Comparison of ENCODE assay signal across 12 cellular contexts in the genomic region with DNA sequence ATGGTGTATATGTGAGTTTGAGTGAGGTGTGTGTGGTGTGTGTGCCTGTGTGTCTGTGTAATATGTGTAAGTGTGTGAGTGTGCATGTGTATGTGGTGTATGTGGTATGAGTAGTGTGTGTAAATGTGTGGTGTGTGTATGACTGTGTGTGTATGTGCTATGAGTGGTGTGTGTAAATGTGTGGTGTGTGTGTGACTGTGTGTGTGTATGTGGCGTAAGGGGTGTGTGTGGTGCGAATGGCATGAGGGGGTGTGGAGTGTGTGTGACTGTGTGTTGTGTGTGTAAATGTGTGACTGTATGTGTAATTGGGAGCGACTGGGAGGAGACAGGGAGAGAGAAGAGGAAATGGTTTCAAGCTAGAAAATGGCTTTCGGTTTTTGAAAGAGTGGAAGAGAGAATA. TPM values are rescaled to one million over a fixed set of nuclear protein-coding genes. Genes with fewer than 3 reads are reported as not detected.
DNase-seq lines count a peak whose midpoint lies in the region; ATAC-seq and TF ChIP-seq lines count a peak whose summit lies in the region.
"Had no signal": no experiment of that assay in that cellular context is flagged by ENCODE, and none has a peak within 500 bp of the region (broad histone marks: within the 10 kb centered on the region; RNA-seq: fewer than 3 reads in every experiment).

No MANE protein-coding gene starts in this region.

- TF ChIP-seq CTCF in natural killer cell (IDR thresholded peaks at IDR 0.05) (no peak), WTC11 (IDR thresholded peaks at IDR 0.05) (no peak), vagina (IDR thresholded peaks at IDR 0.05) (no peak)

- H3K9me3 ChIP-seq in vagina, result no peaks in the 10 kb centered on the region

- CTCF ChIA-PET in WTC11 (lab: Charles Lee), result interaction anchor here (1.0 to 7.4 kb wide), 8 partner anchors 10 to 289 kb away, joined by 3 to 177 read pairs (median 6); a partner anchor contains a TSS

- no peak for DNase-seq in natural killer cell treated with Interleukin-12 subunit alpha and Interleukin-12 subunit beta and Interleukin-15 and Interleukin-18, amount 100 ng/mL, for 72 hours (ENCODE audit: low spot score)
- DNase-seq in natural killer cell (no peak), WTC11 (ENCODE audit: low spot score) (no peak), memory B cell (ENCODE audit: low spot score in 2 of 2) (no peak), vagina (ENCODE audit: extremely low spot score in 2 of 2) (no peak), NCI-H2029 treated with DMSO at 0.1 percent for 48 hours (lab: John Stamatoyannopoulos, UW) (no peak), GM19240 (ENCODE audit: insufficient read length, low spot score) (no peak)
- DNase-seq: H7; stimulated activated naive CD4-positive, alpha-beta T cell had no signal

- H3K4me3 ChIP-seq in vagina, result no peak overlapping the region

- ATAC-seq in natural killer cell treated with Interleukin-12 subunit alpha and Interleukin-12 subunit beta and Interleukin-15 and Interleukin-18, amount 100 ng/mL, for 72 hours, result peak in 1 of 2 donors; percentile 37
- ATAC-seq in natural killer cell (no peak), WTC11 (no peak), memory B cell (ENCODE audit: low read depth) (no peak), GM21367 (IDR thresholded peaks at IDR 0.05; ENCODE audit: unreplicated experiment) (no peak)

- TF ChIP-seq POLR2A in vagina (IDR thresholded peaks at IDR 0.05), result no peak

- no peaks in the 10 kb centered on the region for H3K4me1 ChIP-seq in vagina

- intact Hi-C loops in natural killer cell (cut with micrococcal nuclease) (loop anchor here (1.0 kb wide), 2 partner anchors 24 to 632 kb away; a partner anchor contains a TSS), vagina (cut with DNase I) (no loop called here)

- H3K36me3 ChIP-seq in vagina, result no peaks in the 10 kb centered on the region

- H3K36me3 Mint-ChIP-seq in natural killer cell treated with Interleukin-12 subunit alpha and Interleukin-12 subunit beta and Interleukin-15 and Interleukin-18, amount 100 ng/mL, for 72 hours, result no peaks in the 10 kb centered on the region
- H3K36me3 Mint-ChIP-seq in natural killer cell (no peaks in the 10 kb centered on the region), WTC11 (no peaks in the 10 kb centered on the region), memory B cell (no peaks in the 10 kb centered on the region)

- no peaks in the 10 kb centered on the region for H3K9me3 Mint-ChIP-seq in natural killer cell treated with Interleukin-12 subunit alpha and Interleukin-12 subunit beta and Interleukin-15 and Interleukin-18, amount 100 ng/mL, for 72 hours
- no peaks in the 10 kb centered on the region for H3K9me3 Mint-ChIP-seq in natural killer cell
- no peaks in the 10 kb centered on the region for H3K9me3 Mint-ChIP-seq in WTC11
- H3K9me3 Mint-ChIP-seq in memory B cell, result no peaks in the 10 kb centered on the region

- peaks cover 9 to 14% of the 10 kb centered on the region in 2 donors for H3K4me1 Mint-ChIP-seq in natural killer cell treated with Interleukin-12 subunit alpha and Interleukin-12 subunit beta and Interleukin-15 and Interleukin-18, amount 100 ng/mL, for 72 hours (ENCODE audit: low read depth in 2 of 2)
- peaks cover 6 to 9% of the 10 kb centered on the region in 2 donors for H3K4me1 Mint-ChIP-seq in natural killer cell
- H3K4me1 Mint-ChIP-seq in WTC11, result peaks cover 24% of the 10 kb centered on the region
- peaks cover 9% of the 10 kb centered on the region for H3K4me1 Mint-ChIP-seq in memory B cell

- POLR2A ChIA-PET in WTC11 (lab: Charles Lee), result interaction anchor here (2.9 kb wide), 1 partner anchor 24 kb away, joined by 13 read pairs; a partner anchor contains a TSS

- H3K4me3 Mint-ChIP-seq in natural killer cell treated with Interleukin-12 subunit alpha and Interleukin-12 subunit beta and Interleukin-15 and Interleukin-18, amount 100 ng/mL, for 72 hours, result peak overlapping the region; percentile 63
- H3K4me3 Mint-ChIP-seq in natural killer cell (no peak overlapping the region), WTC11 (peak overlapping the region; percentile 82; the same call in 1 of the 2 replicates), memory B cell (peak overlapping the region; percentile 0)

- no peaks in the 10 kb centered on the region for H3K27me3 ChIP-seq in vagina

- H3K27ac ChIP-seq in vagina, result peak overlapping the region; percentile 52

- peaks cover 16 to 18% of the 10 kb centered on the region in 2 donors for H3K27me3 Mint-ChIP-seq in natural killer cell treated with Interleukin-12 subunit alpha and Interleukin-12 subunit beta and Interleukin-15 and Interleukin-18, amount 100 ng/mL, for 72 hours
- H3K27me3 Mint-ChIP-seq in natural killer cell (ENCODE audit: low read depth in 2 of 2) (peaks cover 9 to 17% of the 10 kb centered on the region in 2 donors), WTC11 (ENCODE audit: low read depth) (no peaks in the 10 kb centered on the region; the same call in none of the 2 replicates), memory B cell (peaks cover 5% of the 10 kb centered on the region)

- H3K27ac Mint-ChIP-seq in natural killer cell treated with Interleukin-12 subunit alpha and Interleukin-12 subunit beta and Interleukin-15 and Interleukin-18, amount 100 ng/mL, for 72 hours, result no peak overlapping the region
- peak overlapping the region in 1 of 2 donors; percentile 0 for H3K27ac Mint-ChIP-seq in natural killer cell
- peak overlapping the region; percentile 5; the same call in 1 of the 2 replicates for H3K27ac Mint-ChIP-seq in WTC11
- H3K27ac Mint-ChIP-seq in memory B cell, result no peak overlapping the region

TF ChIP-seq in WTC11, 78 proteins besides CTCF, POLR2A, EP300 and RAD21 (continues in another document):
- TF ChIP-seq ETV6 (CRISPR knock-in tag; IDR thresholded peaks at IDR 0.05) (no peak), FOXP1 (CRISPR knock-in tag; IDR thresholded peaks at IDR 0.05; ENCODE audit: borderline replicate concordance) (no peak), ZNF671 (CRISPR knock-in tag; IDR thresholded peaks at IDR 0.05) (no peak), ZNF138 (CRISPR knock-in tag; conservative IDR thresholded peaks at IDR 0.05) (no peak), NR3C1 (CRISPR knock-in tag; conservative IDR thresholded peaks at IDR 0.05; ENCODE audit: low read depth) (no peak), ZNF219 (CRISPR knock-in tag; IDR thresholded peaks at IDR 0.05; ENCODE audit: borderline replicate concordance) (no peak)
- TF ChIP-seq, protein P1, sequence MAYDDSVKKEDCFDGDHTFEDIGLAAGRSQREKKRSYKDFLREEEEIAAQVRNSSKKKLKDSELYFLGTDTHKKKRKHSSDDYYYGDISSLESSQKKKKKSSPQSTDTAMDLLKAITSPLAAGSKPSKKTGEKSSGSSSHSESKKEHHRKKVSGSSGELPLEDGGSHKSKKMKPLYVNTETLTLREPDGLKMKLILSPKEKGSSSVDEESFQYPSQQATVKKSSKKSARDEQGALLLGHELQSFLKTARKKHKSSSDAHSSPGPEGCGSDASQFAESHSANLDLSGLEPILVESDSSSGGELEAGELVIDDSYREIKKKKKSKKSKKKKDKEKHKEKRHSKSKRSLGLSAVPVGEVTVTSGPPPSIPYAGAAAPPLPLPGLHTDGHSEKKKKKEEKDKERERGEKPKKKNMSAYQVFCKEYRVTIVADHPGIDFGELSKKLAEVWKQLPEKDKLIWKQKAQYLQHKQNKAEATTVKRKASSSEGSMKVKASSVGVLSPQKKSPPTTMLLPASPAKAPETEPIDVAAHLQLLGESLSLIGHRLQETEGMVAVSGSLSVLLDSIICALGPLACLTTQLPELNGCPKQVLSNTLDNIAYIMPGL (CRISPR knock-in tag; IDR thresholded peaks at IDR 0.05), result no peak
- TF ChIP-seq, protein P2, sequence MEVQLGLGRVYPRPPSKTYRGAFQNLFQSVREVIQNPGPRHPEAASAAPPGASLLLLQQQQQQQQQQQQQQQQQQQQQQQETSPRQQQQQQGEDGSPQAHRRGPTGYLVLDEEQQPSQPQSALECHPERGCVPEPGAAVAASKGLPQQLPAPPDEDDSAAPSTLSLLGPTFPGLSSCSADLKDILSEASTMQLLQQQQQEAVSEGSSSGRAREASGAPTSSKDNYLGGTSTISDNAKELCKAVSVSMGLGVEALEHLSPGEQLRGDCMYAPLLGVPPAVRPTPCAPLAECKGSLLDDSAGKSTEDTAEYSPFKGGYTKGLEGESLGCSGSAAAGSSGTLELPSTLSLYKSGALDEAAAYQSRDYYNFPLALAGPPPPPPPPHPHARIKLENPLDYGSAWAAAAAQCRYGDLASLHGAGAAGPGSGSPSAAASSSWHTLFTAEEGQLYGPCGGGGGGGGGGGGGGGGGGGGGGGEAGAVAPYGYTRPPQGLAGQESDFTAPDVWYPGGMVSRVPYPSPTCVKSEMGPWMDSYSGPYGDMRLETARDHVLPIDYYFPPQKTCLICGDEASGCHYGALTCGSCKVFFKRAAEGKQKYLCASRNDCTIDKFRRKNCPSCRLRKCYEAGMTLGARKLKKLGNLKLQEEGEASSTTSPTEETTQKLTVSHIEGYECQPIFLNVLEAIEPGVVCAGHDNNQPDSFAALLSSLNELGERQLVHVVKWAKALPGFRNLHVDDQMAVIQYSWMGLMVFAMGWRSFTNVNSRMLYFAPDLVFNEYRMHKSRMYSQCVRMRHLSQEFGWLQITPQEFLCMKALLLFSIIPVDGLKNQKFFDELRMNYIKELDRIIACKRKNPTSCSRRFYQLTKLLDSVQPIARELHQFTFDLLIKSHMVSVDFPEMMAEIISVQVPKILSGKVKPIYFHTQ (CRISPR knock-in tag; IDR thresholded peaks at IDR 0.05), result no peak

RNA-seq across cellular contexts. Expression of a gene that starts 23.6 kb away (rescaled TPM):
- 10 to 100 TPM; 12.1 to 16.6 TPM for total RNA-seq in natural killer cell treated with Interleukin-12 subunit alpha and Interleukin-12 subunit beta and Interleukin-15 and Interleukin-18, amount 100 ng/mL, for 72 hours
- 10 to 100 TPM; 32.5 to 43.3 (median 35.0) TPM for total RNA-seq in natural killer cell
- 34.4 to 37.6 TPM (median 36.4 TPM) in 3 replicates for total RNA-seq in WTC11 (2021)
- 30.4 TPM for total RNA-seq in vagina

RNA-seq across cellular contexts. Expression of a gene that starts 54.1 kb away (rescaled TPM):
- total RNA-seq in natural killer cell treated with Interleukin-12 subunit alpha and Interleukin-12 subunit beta and Interleukin-15 and Interleukin-18, amount 100 ng/mL, for 72 hours, result not detected
- total RNA-seq in natural killer cell (not detected), WTC11 (2021) (0.07 to 0.14 TPM in 2 of 3 replicates, not detected in the other), vagina (not detected)
- total RNA-seq: myocyte, SK-MEL-5 had no signal
